Comparison of ENCODE assay signal across 1 cellular context in genomic region chr10:73551515-73551914, GRCh38.
TF ChIP-seq lines count a peak whose summit lies in the region.

No MANE protein-coding gene starts in this region.

TF ChIP-seq in HepG2, 621 proteins besides CTCF, POLR2A, EP300 and RAD21:
- TF ChIP-seq CEBPG (CRISPR knock-in tag; IDR thresholded peaks at IDR 0.05) (no peak), ZNF225 (CRISPR knock-in tag; IDR thresholded peaks at IDR 0.05) (no peak), GMEB1 (CRISPR knock-in tag; IDR thresholded peaks at IDR 0.05; ENCODE audit: borderline replicate concordance) (no peak), YY1 (IDR thresholded peaks at IDR 0.05; ENCODE audit: insufficient read depth, insufficient replicate concordance, low read depth, low read length) (no peak), ZUFSP (CRISPR knock-in tag; IDR thresholded peaks at IDR 0.05; ENCODE audit: borderline replicate concordance) (no peak), ZNF850 (CRISPR knock-in tag; conservative IDR thresholded peaks at IDR 0.05) (no peak), MAFK (conservative IDR thresholded peaks at IDR 0.05 in 1 of 2, IDR thresholded peaks at IDR 0.05 in 1 of 2; ENCODE audit: low read length in 2 of 2) (peak; percentile 73 to 84), CCAR2 (optimal IDR thresholded peaks at IDR 0.05; ENCODE audit: low read depth, low read length) (no peak), ZFP36 (IDR thresholded peaks at IDR 0.05; ENCODE audit: borderline replicate concordance, low read depth, low read length, partially characterized antibody) (no peak), MLLT10 (CRISPR knock-in tag; IDR thresholded peaks at IDR 0.05) (no peak), ZBTB21 (CRISPR knock-in tag; IDR thresholded peaks at IDR 0.05) (no peak), REL (CRISPR knock-in tag; conservative IDR thresholded peaks at IDR 0.05) (no peak), ERF (CRISPR knock-in tag; IDR thresholded peaks at IDR 0.05) (no peak), MAFF (IDR thresholded peaks at IDR 0.05; ENCODE audit: low read depth, low read length) (peak; percentile 70), ADNP (CRISPR knock-in tag; IDR thresholded peaks at IDR 0.05) (no peak), ZNF276 (CRISPR knock-in tag; IDR thresholded peaks at IDR 0.05; ENCODE audit: low read depth) (no peak)
